ENCODE assay signal across 8 cellular contexts in genomic region chr11:78646564-78647185, GRCh38.
DNase-seq lines count a peak whose midpoint lies in the region; ATAC-seq, FAIRE-seq and TF ChIP-seq lines count a peak whose summit lies in the region.

No MANE protein-coding gene starts in this region.

- ATAC-seq in SK-N-SH treated with all-trans-retinoic acid at 6 μM for 48 hours (peak; percentile 75), HG02884 (IDR thresholded peaks at IDR 0.05; ENCODE audit: unreplicated experiment) (no peak)

- no peak overlapping the region for H2AFZ ChIP-seq in astrocyte (ENCODE audit: low read depth, low read length)

- no peak overlapping the region for H3K4me3 Mint-ChIP-seq in astrocyte (ENCODE audit: unreplicated experiment)

- no peak overlapping the region for H3K27ac ChIP-seq in astrocyte (ENCODE audit: low read depth, low read length)

- DNase-seq in AML-193 (lab: John Stamatoyannopoulos, UW) (peak; percentile 14 to 27), GM19240 (ENCODE audit: insufficient read length, low spot score) (peak; percentile 35), NCI-H1092 treated with DMSO at 0.1 percent for 48 hours (lab: John Stamatoyannopoulos, UW) (peak; percentile 85), astrocyte (ENCODE audit: low read depth) (peak; percentile 17), iris pigment epithelial cell (ENCODE audit: low read depth) (peak; percentile 25)
- DNase-seq in stimulated activated CD4-positive, alpha-beta T cell treated with anti-CD3 and anti-CD28 coated beads, Interleukin-2, amount 100 ng/mL, for 4 hours (ENCODE audit: low read depth) = peak; percentile 28

- TF ChIP-seq CTCF in astrocyte (IDR thresholded peaks at IDR 0.05; ENCODE audit: insufficient read depth, low read depth, low read length) = peak; percentile 80

- peaks cover 2% of the 10 kb centered on the region for H3K4me1 Mint-ChIP-seq in astrocyte (ENCODE audit: low read depth, unreplicated experiment)

- no peaks in the 10 kb centered on the region for H3K79me2 ChIP-seq in astrocyte (ENCODE audit: insufficient read depth, low read length)

- no peak overlapping the region for H3K4me2 ChIP-seq in astrocyte (ENCODE audit: low read length)

- H3K27ac Mint-ChIP-seq in astrocyte (ENCODE audit: unreplicated experiment) = no peak overlapping the region

- no peaks in the 10 kb centered on the region for H3K27me3 ChIP-seq in astrocyte (ENCODE audit: insufficient read depth, low read length)

- no peaks in the 10 kb centered on the region for H3K9me3 Mint-ChIP-seq in astrocyte (ENCODE audit: unreplicated experiment)

- no peaks in the 10 kb centered on the region for H4K20me1 ChIP-seq in astrocyte (ENCODE audit: insufficient read depth, low read length)

- H3K36me3 ChIP-seq in astrocyte (ENCODE audit: insufficient read depth, low read length) = no peaks in the 10 kb centered on the region

- no peak for FAIRE-seq in astrocyte (lab: Jason Lieb, UNC)

- H3K9ac ChIP-seq in astrocyte (ENCODE audit: low read length) = no peak overlapping the region

- H3K27me3 Mint-ChIP-seq in astrocyte (ENCODE audit: low read depth, unreplicated experiment) = peaks cover 26% of the 10 kb centered on the region

- H3K4me3 ChIP-seq in astrocyte (ENCODE audit: insufficient read depth, low read depth, low read length) = no peak overlapping the region

- H3K9me3 ChIP-seq in astrocyte (ENCODE audit: insufficient read depth, low read depth, low read length) = no peaks in the 10 kb centered on the region

- no peaks in the 10 kb centered on the region for H3K4me1 ChIP-seq in astrocyte (ENCODE audit: insufficient read depth, low read length)

- no peaks in the 10 kb centered on the region for H3K36me3 Mint-ChIP-seq in astrocyte (ENCODE audit: low read depth, unreplicated experiment)

TF ChIP-seq in SK-N-SH treated with all-trans-retinoic acid at 6 μM for 48 hours, 23 proteins besides CTCF, POLR2A, EP300 and RAD21:
- TF ChIP-seq ZFP3 (CRISPR knock-in tag; IDR thresholded peaks at IDR 0.05) (no peak), BACH2 (CRISPR knock-in tag; IDR thresholded peaks at IDR 0.05; ENCODE audit: borderline replicate concordance) (no peak), ZNF70 (CRISPR knock-in tag; IDR thresholded peaks at IDR 0.05) (no peak), ARNTL (CRISPR knock-in tag; IDR thresholded peaks at IDR 0.05; ENCODE audit: borderline replicate concordance, low read depth) (no peak), PPARA (CRISPR knock-in tag; IDR thresholded peaks at IDR 0.05; ENCODE audit: borderline replicate concordance) (no peak), TSHZ2 (CRISPR knock-in tag; IDR thresholded peaks at IDR 0.05) (no peak), SNAI2 (CRISPR knock-in tag; IDR thresholded peaks at IDR 0.05) (no peak), ZNF8 (CRISPR knock-in tag; IDR thresholded peaks at IDR 0.05) (no peak)

Comparison
In these comparisons a context has a peak if more than half of its experiments do, and no peak if none do; other contexts are left out.
1. DNase-seq: peak in every context shown above with its lines; median percentile 85 in NCI-H1092 treated with DMSO at 0.1 percent for 48 hours; 35 in GM19240; 28 in stimulated activated CD4-positive, alpha-beta T cell treated with anti-CD3 and anti-CD28 coated beads, Interleukin-2, amount 100 ng/mL, for 4 hours; 25 in iris pigment epithelial cell; 20 in AML-193; 17 in astrocyte.